14 cellular contexts compared by ENCODE assay signal in the genomic region with DNA sequence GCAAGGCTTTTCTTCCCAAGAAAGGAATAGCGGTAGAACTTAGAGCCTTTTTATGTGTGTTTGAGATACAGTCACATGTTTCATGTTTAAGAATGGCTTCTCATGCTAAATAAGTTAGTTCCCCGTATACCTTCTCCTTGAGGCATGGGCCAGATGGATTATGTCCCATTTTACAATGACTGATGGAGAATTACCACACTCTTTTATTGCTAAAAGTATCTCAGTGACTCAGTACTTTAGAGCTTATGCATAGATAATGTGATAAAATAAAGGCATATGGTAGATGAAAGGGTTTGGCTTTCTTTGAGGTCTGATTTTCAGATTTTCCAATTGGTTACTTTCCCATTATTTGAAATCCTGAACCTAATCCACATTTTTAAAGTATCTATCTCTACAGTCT.
DNase-seq lines count a peak whose midpoint lies in the region; ATAC-seq and TF ChIP-seq lines count a peak whose summit lies in the region.
"Had no signal": no experiment of that assay in that cellular context is flagged by ENCODE, and none has a peak within 500 bp of the region (broad histone marks: within the 10 kb centered on the region; RNA-seq: fewer than 3 reads in every experiment).

No MANE protein-coding gene starts in this region.

- no peak overlapping the region for H3K4me3 ChIP-seq in adipocyte (ENCODE audit: low read length)
- H3K4me3 ChIP-seq in fibroblast of villous mesenchyme (ENCODE audit: low read depth, low read length): no peak overlapping the region
- H3K4me3 ChIP-seq in spleen: no peak overlapping the region
- H3K4me3 ChIP-seq: SK-N-MC had no signal

- no peak overlapping the region for H3K9ac ChIP-seq in adipocyte (ENCODE audit: low read length)
- H3K9ac ChIP-seq: KMS-11 had no signal

- intact Hi-C loops in spleen (cut with DNase I; ENCODE audit: low total_unique reads): no loop called here

- TF ChIP-seq CTCF in fibroblast of villous mesenchyme (IDR thresholded peaks at IDR 0.05; ENCODE audit: insufficient read depth, low read depth, low read length): no peak
- TF ChIP-seq CTCF in spleen (IDR thresholded peaks at IDR 0.05 in 8 of 11, conservative IDR thresholded peaks at IDR 0.05 in 3 of 11): no peak

- 89 to 97% (median 93%) methylated on average over 2 of the region's 2 CpGs for WGBS in spleen, 5 donors

- H3K4me1 ChIP-seq in adipocyte (ENCODE audit: control insufficient read depth, insufficient read depth, low read length) (peaks cover 27% of the 10 kb centered on the region), spleen (peaks cover 0 to 5% (median 0%) of the 10 kb centered on the region in 6 donors)

- ATAC-seq in stimulated activated naive CD8-positive, alpha-beta T cell treated with anti-CD3 and anti-CD28 coated beads, Interleukin-15, amount 100 ng/mL, for 72 hours: no peak
- ATAC-seq: Right ventricle myocardium inferior had no signal

- peak; percentile 42 for DNase-seq in HCEC 1CT
- DNase-seq in adipocyte (ENCODE audit: low read depth): peak; percentile 30
- peak; percentile 94 for DNase-seq in fibroblast of villous mesenchyme (ENCODE audit: low read depth)
- DNase-seq in spleen: no peak
- no peak for DNase-seq in stimulated activated naive CD8-positive, alpha-beta T cell treated with anti-CD3 and anti-CD28 coated beads, Interleukin-15, amount 100 ng/mL, for 72 hours
- no peak for DNase-seq in HT-29 (ENCODE audit: low spot score)
- DNase-seq in activated effector memory CD4-positive, alpha-beta T cell treated with anti-CD3 and anti-CD28 coated beads, Interleukin-2, amount 50 U/mL, for 16 hours: no peak
- DNase-seq: NCI-H1930, NCI-H2171 treated with DMSO at 0.1 percent for 48 hours, NCI-H774 had no signal

- no peak overlapping the region for H3K4me3 Mint-ChIP-seq in stimulated activated naive CD8-positive, alpha-beta T cell treated with anti-CD3 and anti-CD28 coated beads, Interleukin-15, amount 100 ng/mL, for 72 hours

- H3K36me3 ChIP-seq in adipocyte (ENCODE audit: control insufficient read depth, insufficient read depth, low read length, severe bottlenecking) (peaks cover 31% of the 10 kb centered on the region), spleen (peaks cover 0 to 29% (median 10%) of the 10 kb centered on the region in 6 donors)

- no peaks in the 10 kb centered on the region for H3K9me3 ChIP-seq in adipocyte (ENCODE audit: control insufficient read depth, low read length)
- H3K9me3 ChIP-seq in spleen: no peaks in the 10 kb centered on the region

- no peaks in the 10 kb centered on the region for H3K27me3 Mint-ChIP-seq in stimulated activated naive CD8-positive, alpha-beta T cell treated with anti-CD3 and anti-CD28 coated beads, Interleukin-15, amount 100 ng/mL, for 72 hours

- no peaks in the 10 kb centered on the region for H3K4me1 Mint-ChIP-seq in stimulated activated naive CD8-positive, alpha-beta T cell treated with anti-CD3 and anti-CD28 coated beads, Interleukin-15, amount 100 ng/mL, for 72 hours

- TF ChIP-seq POLR2A in spleen (IDR thresholded peaks at IDR 0.05): no peak

- H3K27ac ChIP-seq in spleen: no peak overlapping the region
- H3K27ac ChIP-seq: C4-2B, KMS-11, SK-N-MC had no signal

- no peak overlapping the region for H3K27ac Mint-ChIP-seq in stimulated activated naive CD8-positive, alpha-beta T cell treated with anti-CD3 and anti-CD28 coated beads, Interleukin-15, amount 100 ng/mL, for 72 hours

- H3K27me3 ChIP-seq in adipocyte (replicated peaks; ENCODE audit: control insufficient read depth, insufficient read depth, low read length) (no peaks in the 10 kb centered on the region), spleen (replicated peaks in 1 of 7) (no peaks in the 10 kb centered on the region)

- no peaks in the 10 kb centered on the region for H3K9me3 Mint-ChIP-seq in stimulated activated naive CD8-positive, alpha-beta T cell treated with anti-CD3 and anti-CD28 coated beads, Interleukin-15, amount 100 ng/mL, for 72 hours

Comparison
In these comparisons a context has a peak if more than half of its experiments do, and no peak if none do; other contexts are left out.
1. DNase-seq: peak in HCEC 1CT (single experiment), adipocyte (single experiment) and fibroblast of villous mesenchyme (single experiment); none in spleen (single experiment), stimulated activated naive CD8-positive, alpha-beta T cell treated with anti-CD3 and anti-CD28 coated beads, Interleukin-15, amount 100 ng/mL, for 72 hours (0 of 2), HT-29 (single experiment) and activated effector memory CD4-positive, alpha-beta T cell treated with anti-CD3 and anti-CD28 coated beads, Interleukin-2, amount 50 U/mL, for 16 hours (single experiment).